9 cellular contexts compared by ENCODE assay signal in genomic region chr1:46488343-46489168, GRCh38. TPM values are rescaled to one million over a fixed set of nuclear protein-coding genes. Genes with fewer than 3 reads are reported as not detected.
DNase-seq lines count a peak whose midpoint lies in the region; ATAC-seq and TF ChIP-seq lines count a peak whose summit lies in the region.
"Had no signal": no experiment of that assay in that cellular context is flagged by ENCODE, and none has a peak within 500 bp of the region (broad histone marks: within the 10 kb centered on the region; RNA-seq: fewer than 3 reads in every experiment).

No MANE protein-coding gene starts in this region.

- H3K4me1 ChIP-seq in breast epithelium: peaks cover 6 to 12% of the 10 kb centered on the region in 2 donors

- TF ChIP-seq CTCF in MCF 10A (IDR thresholded peaks at IDR 0.05; ENCODE audit: unreplicated experiment): no peak
- no peak for TF ChIP-seq CTCF in breast epithelium (IDR thresholded peaks at IDR 0.05)
- TF ChIP-seq CTCF in WERI-Rb-1 (IDR thresholded peaks at IDR 0.05; ENCODE audit: low read depth, low read length): no peak
- no peak for TF ChIP-seq CTCF in glutamatergic neuron (IDR thresholded peaks at IDR 0.05; ENCODE audit: partially characterized antibody, unreplicated experiment)
- no peak for TF ChIP-seq CTCF in GM10266 (IDR thresholded peaks at IDR 0.05; ENCODE audit: control insufficient read depth, insufficient read depth, low read depth, missing control alignments)

- H3K9me3 Mint-ChIP-seq in MCF 10A (ENCODE audit: unreplicated experiment) (no peaks in the 10 kb centered on the region), glutamatergic neuron (ENCODE audit: unreplicated experiment) (peaks cover 11% of the 10 kb centered on the region)

- H3K4me3 Mint-ChIP-seq in MCF 10A (ENCODE audit: unreplicated experiment) (peak overlapping the region; percentile 69), glutamatergic neuron (ENCODE audit: unreplicated experiment) (peak overlapping the region; percentile 82)

- CTCF ChIA-PET in MCF 10A (lab: Yijun Ruan, JAX): interaction anchor here (1.5 to 2.8 kb wide), 3 partner anchors 11 to 59 kb away, joined by 3 to 16 read pairs (median 12); no protein-coding TSS in a partner anchor

- no peak for TF ChIP-seq POLR2A in breast epithelium (IDR thresholded peaks at IDR 0.05)

- H3K27ac Mint-ChIP-seq in MCF 10A (ENCODE audit: low read depth, unreplicated experiment) (no peak overlapping the region), glutamatergic neuron (ENCODE audit: unreplicated experiment) (no peak overlapping the region)

- POLR2A ChIA-PET in MCF 10A (lab: Yijun Ruan, JAX): interaction anchor here (1.0 kb wide), 1 partner anchor 11 kb away, joined by 4 read pairs; no protein-coding TSS in a partner anchor

- peak; percentile 13 for ATAC-seq in stimulated activated naive CD8-positive, alpha-beta T cell treated with anti-CD3 and anti-CD28 coated beads, Interleukin-15, Interleukin-2, amounts not matched to agents 100 U/mL and 50 U/mL, for 24 hours

- DNase-seq in MCF 10A (ENCODE audit: unreplicated experiment) (no peak), breast epithelium (ENCODE audit: low spot score in 2 of 2) (no peak), WERI-Rb-1 (peak; percentile 41), glutamatergic neuron (no peak), GM10266 (ENCODE audit: extremely low spot score) (no peak), globus pallidus (ENCODE audit: low spot score) (no peak)
- DNase-seq in stimulated activated naive CD8-positive, alpha-beta T cell treated with anti-CD3 and anti-CD28 coated beads, Interleukin-15, Interleukin-2, amounts not matched to agents 100 U/mL and 50 U/mL, for 24 hours: no peak
- no peak for DNase-seq in activated CD8-positive, alpha-beta memory T cell treated with anti-CD3 and anti-CD28 coated beads, Interleukin-2, amount 50 U/mL, for 48 hours
- DNase-seq: kidney glomerular epithelial cell had no signal

- H3K36me3 Mint-ChIP-seq in MCF 10A (ENCODE audit: insufficient read depth, unreplicated experiment): no peaks in the 10 kb centered on the region
- H3K36me3 Mint-ChIP-seq in glutamatergic neuron (ENCODE audit: unreplicated experiment): peaks cover 4% of the 10 kb centered on the region

- intact Hi-C loops in MCF 10A (cut with micrococcal nuclease) (no loop called here), breast epithelium (cut with DNase I; ENCODE audit: low total_unique reads) (no loop called here)

- H3K4me3 ChIP-seq in breast epithelium (peak overlapping the region in 1 of 3 donors; percentile 69), WERI-Rb-1 (ENCODE audit: low read depth, low read length) (peak overlapping the region; percentile 63)

- no peak overlapping the region for H3K27ac ChIP-seq in breast epithelium
- no peak overlapping the region for H3K27ac ChIP-seq in WERI-Rb-1

- BruUV-seq in MCF 10A (replicated peaks; lab: Mats Ljungman, UMichigan): no TSS peak

- H3K27me3 ChIP-seq in breast epithelium (peaks cover 12 to 98% of the 10 kb centered on the region in 2 donors), WERI-Rb-1 (ENCODE audit: insufficient read depth, low read depth, severe bottlenecking) (peaks cover 16% of the 10 kb centered on the region)

- no peaks in the 10 kb centered on the region for H3K36me3 ChIP-seq in breast epithelium
- H3K36me3 ChIP-seq in WERI-Rb-1: no peaks in the 10 kb centered on the region

- H3K27me3 Mint-ChIP-seq in MCF 10A (ENCODE audit: insufficient read depth, unreplicated experiment) (peaks cover 60% of the 10 kb centered on the region), glutamatergic neuron (ENCODE audit: unreplicated experiment) (peaks cover 45% of the 10 kb centered on the region)

- H3K4me1 Mint-ChIP-seq in MCF 10A (ENCODE audit: insufficient read depth, unreplicated experiment): peaks cover 12% of the 10 kb centered on the region
- H3K4me1 Mint-ChIP-seq in glutamatergic neuron (ENCODE audit: low read depth, unreplicated experiment): peaks cover 7% of the 10 kb centered on the region

- H3K9me3 ChIP-seq in breast epithelium (no peaks in the 10 kb centered on the region), WERI-Rb-1 (ENCODE audit: severe bottlenecking) (no peaks in the 10 kb centered on the region)

RNA-seq across cellular contexts. Expression of gene DMBX1, which starts 1.1 kb away (rescaled TPM):
- total RNA-seq in MCF 10A (2022): not detected in 2 replicates
- not detected for total RNA-seq in breast epithelium
- not detected for total RNA-seq in glutamatergic neuron (ENCODE audit: unreplicated experiment)
